14 cellular contexts compared by ENCODE assay signal in the genomic region with DNA sequence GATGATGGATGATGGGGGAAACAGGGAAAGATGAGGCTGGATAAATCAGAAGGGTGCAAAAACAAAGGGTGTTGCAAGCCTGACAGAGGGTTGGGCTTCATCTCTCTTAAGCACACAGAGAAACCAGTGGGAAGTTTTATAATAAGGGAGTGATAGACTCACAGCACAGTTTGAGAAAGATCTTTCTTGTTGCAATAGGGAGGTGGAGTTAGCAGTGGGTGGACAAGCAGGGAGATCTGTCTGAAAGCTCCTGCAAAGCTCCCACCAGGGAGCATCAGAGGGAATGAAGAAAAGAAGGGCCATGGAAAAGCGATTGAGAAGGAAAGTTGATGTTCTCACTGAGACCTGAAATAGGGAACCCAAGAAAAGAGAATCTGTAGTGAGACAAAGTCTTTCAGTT.
DNase-seq lines count a peak whose midpoint lies in the region; ATAC-seq, FAIRE-seq and TF ChIP-seq lines count a peak whose summit lies in the region.
"Had no signal": no experiment of that assay in that cellular context is flagged by ENCODE, and none has a peak within 500 bp of the region (broad histone marks: within the 10 kb centered on the region; RNA-seq: fewer than 3 reads in every experiment).

No MANE protein-coding gene starts in this region.

- intact Hi-C loops in Calu3 (cut with micrococcal nuclease; ENCODE audit: unreplicated experiment) (no loop called here), PC-3 (cut with micrococcal nuclease) (no loop called here)
- intact Hi-C loops in activated CD4-positive, alpha-beta memory T cell treated with anti-CD3 and anti-CD28 coated beads for 36 hours (cut with micrococcal nuclease): no loop called here

- ATAC-seq in PC-3 (no peak), HG02973 (IDR thresholded peaks at IDR 0.05; ENCODE audit: unreplicated experiment) (no peak)

- peaks cover 68% of the 10 kb centered on the region for H3K4me1 Mint-ChIP-seq in Calu3 (ENCODE audit: low read depth, unreplicated experiment)
- peaks cover 7% of the 10 kb centered on the region for H3K4me1 Mint-ChIP-seq in activated CD4-positive, alpha-beta memory T cell treated with anti-CD3 and anti-CD28 coated beads for 36 hours (ENCODE audit: low read depth)

- BruUV-seq in Calu3 (replicated peaks; lab: Mats Ljungman, UMichigan): no TSS peak
- no TSS peak for BruUV-seq in PC-3 (replicated peaks; lab: Mats Ljungman, UMichigan)

- peaks cover 20% of the 10 kb centered on the region for H3K4me1 ChIP-seq in PC-3 (ENCODE audit: insufficient read depth, low read length)
- H3K4me1 ChIP-seq in mesendoderm (ENCODE audit: control insufficient read depth, low read depth, low read length): peaks cover 30% of the 10 kb centered on the region
- H3K4me1 ChIP-seq in small intestine (ENCODE audit: control insufficient read depth in 2 of 2, insufficient read depth in 1 of 2, low read depth in 1 of 2, low read length in 1 of 2): peaks cover 6 to 10% of the 10 kb centered on the region in 2 donors

- WGBS in mesendoderm (ENCODE audit: extremely low coverage, insufficient coverage, low lambda C conversion rate): no CpG with 5 or more reads among the region's 1 CpG
- 78 to 100% (median 86%) methylated on average over 1 of the region's 1 CpG for WGBS in small intestine, 3 donors

- H3K27ac ChIP-seq in PC-3 (ENCODE audit: low read length) (no peak overlapping the region), mesendoderm (ENCODE audit: low read depth, low read length) (no peak overlapping the region), small intestine (ENCODE audit: low read depth in 1 of 2, low read length in 1 of 2) (peak overlapping the region; percentile 18 to 36)

- no peak overlapping the region for H3K56ac ChIP-seq in mesendoderm (ENCODE audit: low read length)

- H3K79me2 ChIP-seq in PC-3 (ENCODE audit: low read length): no peaks in the 10 kb centered on the region
- no peaks in the 10 kb centered on the region for H3K79me2 ChIP-seq in mesendoderm (ENCODE audit: control insufficient read depth, insufficient read depth, low read length)

- H2AK5ac ChIP-seq in mesendoderm (ENCODE audit: low read length): peak overlapping the region; percentile 19

- peaks cover 6% of the 10 kb centered on the region for H3K36me3 Mint-ChIP-seq in Calu3 (ENCODE audit: insufficient read depth, unreplicated experiment)
- H3K36me3 Mint-ChIP-seq in activated CD4-positive, alpha-beta memory T cell treated with anti-CD3 and anti-CD28 coated beads for 36 hours: no peaks in the 10 kb centered on the region
- H3K36me3 Mint-ChIP-seq: IgD-negative memory B cell had no signal

- FAIRE-seq in small intestine (lab: Jason Lieb, UNC): no peak
- FAIRE-seq: A204.1 had no signal

- H3K27me3 Mint-ChIP-seq in Calu3 (ENCODE audit: unreplicated experiment): no peaks in the 10 kb centered on the region
- H3K27me3 Mint-ChIP-seq in activated CD4-positive, alpha-beta memory T cell treated with anti-CD3 and anti-CD28 coated beads for 36 hours: peaks cover 23% of the 10 kb centered on the region

- no peak overlapping the region for H2BK120ac ChIP-seq in mesendoderm (ENCODE audit: low read depth, low read length)

- H3K9me2 ChIP-seq in PC-3 (replicated peaks; ENCODE audit: low read length): no peaks in the 10 kb centered on the region

- H3F3A ChIP-seq in PC-3 (ENCODE audit: low read length, unreplicated experiment): no peaks in the 10 kb centered on the region

- no peak for TF ChIP-seq CTCF in Calu3 (IDR thresholded peaks at IDR 0.05; ENCODE audit: unreplicated experiment)
- TF ChIP-seq CTCF in PC-3 (conservative IDR thresholded peaks at IDR 0.05; ENCODE audit: low read depth, low read length): no peak

- H3K9ac ChIP-seq in PC-3 (ENCODE audit: low read length): no peak overlapping the region
- no peak overlapping the region for H3K9ac ChIP-seq in mesendoderm (ENCODE audit: low read length)

- peak overlapping the region; percentile 47 for H2BK15ac ChIP-seq in mesendoderm (replicated peaks; ENCODE audit: low read depth)

- H2BK5ac ChIP-seq in mesendoderm (ENCODE audit: low read length): no peak overlapping the region

- peak overlapping the region; percentile 24 for H3K27ac Mint-ChIP-seq in Calu3 (ENCODE audit: unreplicated experiment)
- H3K27ac Mint-ChIP-seq in activated CD4-positive, alpha-beta memory T cell treated with anti-CD3 and anti-CD28 coated beads for 36 hours: no peak overlapping the region
- H3K27ac Mint-ChIP-seq: B cell; CD4-positive, alpha-beta T cell; IgD-negative memory B cell had no signal

- H3K4me2 ChIP-seq in PC-3 (ENCODE audit: low read length): peak overlapping the region; percentile 76; the same call in 1 of the 2 replicates
- no peak overlapping the region for H3K4me2 ChIP-seq in mesendoderm (ENCODE audit: low read length)

- no peak overlapping the region for H3K4me3 Mint-ChIP-seq in Calu3 (ENCODE audit: low read depth, unreplicated experiment)
- H3K4me3 Mint-ChIP-seq in activated CD4-positive, alpha-beta memory T cell treated with anti-CD3 and anti-CD28 coated beads for 36 hours: no peak overlapping the region
- H3K4me3 Mint-ChIP-seq: B cell; CD4-positive, alpha-beta T cell; IgD-negative memory B cell had no signal

- H3K27me3 ChIP-seq in PC-3 (ENCODE audit: low read length) (no peaks in the 10 kb centered on the region), mesendoderm (ENCODE audit: insufficient read depth, low read length, poor library complexity) (no peaks in the 10 kb centered on the region), small intestine (ENCODE audit: control insufficient read depth in 2 of 2, insufficient read depth in 2 of 2, low read length in 2 of 2) (no peaks in the 10 kb centered on the region)

- peak overlapping the region; percentile 1 for H3K18ac ChIP-seq in mesendoderm (ENCODE audit: low read length)

- no peaks in the 10 kb centered on the region for H4K20me1 ChIP-seq in PC-3 (ENCODE audit: low read length)

- no peak overlapping the region for H2AFZ ChIP-seq in PC-3 (ENCODE audit: low read length)

- H3K4me3 ChIP-seq in PC-3 (ENCODE audit: low read length): no peak overlapping the region
- H3K4me3 ChIP-seq in mesendoderm (ENCODE audit: low read length): no peak overlapping the region
- H3K4me3 ChIP-seq in small intestine (ENCODE audit: low read depth in 1 of 2, low read length in 2 of 2): no peak overlapping the region

- no peaks in the 10 kb centered on the region for H3K79me1 ChIP-seq in mesendoderm (ENCODE audit: low read length)

- no peaks in the 10 kb centered on the region for H3K9me3 ChIP-seq in PC-3 (ENCODE audit: low read length)
- no peaks in the 10 kb centered on the region for H3K9me3 ChIP-seq in small intestine (ENCODE audit: control insufficient read depth, low read depth)

- H4K8ac ChIP-seq in mesendoderm (ENCODE audit: low read depth, low read length): no peak overlapping the region

- DNase-seq in Calu3: no peak
- no peak for DNase-seq in PC-3
- DNase-seq in mesendoderm: no peak
- no peak for DNase-seq in small intestine
- no peak for DNase-seq in NCI-H187 treated with DMSO at 0.1 percent for 48 hours (lab: John Stamatoyannopoulos, UW)
- no peak for DNase-seq in activated CD4-positive, alpha-beta memory T cell treated with anti-CD3 and anti-CD28 coated beads for 36 hours
- DNase-seq: C1 segment of cervical spinal cord; CD4-positive, alpha-beta T cell; DMS53; GF-D8 had no signal

- POLR2A ChIA-PET in PC-3 (lab: Charles Lee; ENCODE audit: unreplicated experiment): no interaction called here
- POLR2A ChIA-PET in activated CD4-positive, alpha-beta memory T cell treated with anti-CD3 and anti-CD28 coated beads for 36 hours (lab: Charles Lee): no interaction called here

- CTCF ChIA-PET in Calu3 (lab: Charles Lee) (no interaction called here), PC-3 (lab: Charles Lee) (interaction anchor here (0.5 kb wide), 1 partner anchor 502 kb away, joined by 4 read pairs; no protein-coding TSS in a partner anchor)
- CTCF ChIA-PET in activated CD4-positive, alpha-beta memory T cell treated with anti-CD3 and anti-CD28 coated beads for 36 hours (lab: Charles Lee): no interaction called here

- no peaks in the 10 kb centered on the region for H3K36me3 ChIP-seq in PC-3 (ENCODE audit: low read depth, low read length)
- H3K36me3 ChIP-seq in mesendoderm (ENCODE audit: control insufficient read depth, insufficient read depth, low read length): no peaks in the 10 kb centered on the region
- H3K36me3 ChIP-seq in small intestine (ENCODE audit: control insufficient read depth in 2 of 2, insufficient read depth in 2 of 2, low read length in 2 of 2): no peaks in the 10 kb centered on the region

- no peak overlapping the region for H3K23ac ChIP-seq in mesendoderm (ENCODE audit: low read length)

- H4K5ac ChIP-seq in mesendoderm (ENCODE audit: low read length): no peak overlapping the region

- H3K9me3 Mint-ChIP-seq in Calu3 (ENCODE audit: low read depth, unreplicated experiment): no peaks in the 10 kb centered on the region
- H3K9me3 Mint-ChIP-seq in activated CD4-positive, alpha-beta memory T cell treated with anti-CD3 and anti-CD28 coated beads for 36 hours: no peaks in the 10 kb centered on the region
- H3K9me3 Mint-ChIP-seq: CD4-positive, alpha-beta T cell had no signal

- no peak overlapping the region for H3K4ac ChIP-seq in mesendoderm (ENCODE audit: low read depth, low read length)

Comparison
In these comparisons a context has a peak if more than half of its experiments do, and no peak if none do; other contexts are left out.
1. H3K27ac ChIP-seq: peak in small intestine (2 of 2); none in PC-3 (single experiment) and mesendoderm (single experiment).